ENCODE assay signal across 24 cellular contexts in the genomic region with DNA sequence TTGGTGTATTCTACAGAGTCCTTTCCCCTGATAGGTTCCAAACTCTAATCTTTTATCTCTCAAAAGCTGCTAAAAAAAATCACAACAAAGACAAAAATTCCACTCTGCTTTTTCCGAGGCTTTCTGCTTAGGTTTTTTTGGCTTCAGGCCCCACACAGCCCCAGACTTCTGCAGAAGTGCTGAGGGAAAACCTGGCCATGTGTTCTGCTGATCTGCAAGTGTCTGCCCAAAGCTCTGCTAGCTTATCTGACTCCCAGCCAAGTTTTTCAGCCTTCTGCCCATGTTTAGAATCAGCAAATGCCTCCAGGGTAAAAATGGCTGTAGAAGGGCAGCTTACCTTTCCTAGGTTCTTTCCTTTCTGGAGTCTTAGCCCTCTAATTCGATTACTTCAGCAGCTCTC. TPM values are rescaled to one million over a fixed set of nuclear protein-coding genes. Genes with fewer than 3 reads are reported as not detected.
DNase-seq lines count a peak whose midpoint lies in the region; ATAC-seq lines count a peak whose summit lies in the region.
"Had no signal": no experiment of that assay in that cellular context is flagged by ENCODE, and none has a peak within 500 bp of the region (broad histone marks: within the 10 kb centered on the region; RNA-seq: fewer than 3 reads in every experiment).

No MANE protein-coding gene starts in this region.

- H3K4me1 Mint-ChIP-seq in activated naive CD8-positive, alpha-beta T cell treated with anti-CD3 and anti-CD28 coated beads for 36 hours: no peaks in the 10 kb centered on the region
- H3K4me1 Mint-ChIP-seq: B cell; CD14-positive monocyte; CD8-positive, alpha-beta memory T cell had no signal

- peak; percentile 19 for DNase-seq in G401 (ENCODE audit: low spot score)
- peak; percentile 88 for DNase-seq in RPMI8226
- DNase-seq in mesenteric fat pad (ENCODE audit: low spot score): peak; percentile 8
- no peak for DNase-seq in cortex of kidney (lab: John Stamatoyannopoulos, UW)
- DNase-seq in activated naive CD8-positive, alpha-beta T cell treated with anti-CD3 and anti-CD28 coated beads for 36 hours: no peak
- DNase-seq in caudate nucleus (lab: John Stamatoyannopoulos, UW): no peak
- DNase-seq: Calu3; CD8-positive, alpha-beta memory T cell; HCEC 1CT; KBM-7; MV-4-11; NCI-H1105; NCI-H1436 treated with DMSO at 0.1 percent for 48 hours; NCI-H2029 treated with DMSO at 0.1 percent for 48 hours; NCI-H526; NCI-H82; NK-92 treated with Interleukin-12 subunit alpha and Interleukin-12 subunit beta, amount 100 ng/mL, for 24 hours; PC-3 had no signal

- no peaks in the 10 kb centered on the region for H3K36me3 Mint-ChIP-seq in activated naive CD8-positive, alpha-beta T cell treated with anti-CD3 and anti-CD28 coated beads for 36 hours
- H3K36me3 Mint-ChIP-seq: CD14-positive monocyte had no signal

- H3K27me3 Mint-ChIP-seq in activated naive CD8-positive, alpha-beta T cell treated with anti-CD3 and anti-CD28 coated beads for 36 hours: peaks cover 3% of the 10 kb centered on the region

- no peak overlapping the region for H3K27ac Mint-ChIP-seq in activated naive CD8-positive, alpha-beta T cell treated with anti-CD3 and anti-CD28 coated beads for 36 hours
- H3K27ac Mint-ChIP-seq: B cell; CD14-positive monocyte; CD8-positive, alpha-beta memory T cell had no signal

- in situ Hi-C loops in G401 (cut with HindIII; ENCODE audit: low sequenced_read_pairs): no loop called here

- no peak overlapping the region for H3K4me3 Mint-ChIP-seq in activated naive CD8-positive, alpha-beta T cell treated with anti-CD3 and anti-CD28 coated beads for 36 hours
- H3K4me3 Mint-ChIP-seq: B cell; CD14-positive monocyte; CD8-positive, alpha-beta memory T cell had no signal

- peaks cover 23% of the 10 kb centered on the region for H3K9me3 Mint-ChIP-seq in activated naive CD8-positive, alpha-beta T cell treated with anti-CD3 and anti-CD28 coated beads for 36 hours

- H3K27ac ChIP-seq in caudate nucleus (ENCODE audit: low read depth, low read length): no peak overlapping the region
- H3K27ac ChIP-seq: SJSA1 had no signal

- ATAC-seq in GM19397 (IDR thresholded peaks at IDR 0.05; ENCODE audit: unreplicated experiment): no peak
- ATAC-seq: PC-3, Right ventricle myocardium inferior had no signal

RNA-seq across cellular contexts. Expression of a gene that starts 28.4 kb away (rescaled TPM):
- total RNA-seq in G401 (2014; rRNA removed; shearing (Covaris generic)): not detected in 2 replicates
- total RNA-seq in mesenteric fat pad: not detected
- under 1 TPM; 0.20 to 0.58 TPM for total RNA-seq in activated naive CD8-positive, alpha-beta T cell treated with anti-CD3 and anti-CD28 coated beads for 36 hours
- total RNA-seq: LHCN-M2, SJSA1 had no signal

Comparison
In these comparisons a context has a peak if more than half of its experiments do, and no peak if none do; other contexts are left out.
1. DNase-seq: peak in G401 (single experiment), RPMI8226 (single experiment) and mesenteric fat pad (single experiment); none in cortex of kidney (single experiment), activated naive CD8-positive, alpha-beta T cell treated with anti-CD3 and anti-CD28 coated beads for 36 hours (single experiment) and caudate nucleus (0 of 61).